ENCODE assay signal across 13 cellular contexts in the genomic region with DNA sequence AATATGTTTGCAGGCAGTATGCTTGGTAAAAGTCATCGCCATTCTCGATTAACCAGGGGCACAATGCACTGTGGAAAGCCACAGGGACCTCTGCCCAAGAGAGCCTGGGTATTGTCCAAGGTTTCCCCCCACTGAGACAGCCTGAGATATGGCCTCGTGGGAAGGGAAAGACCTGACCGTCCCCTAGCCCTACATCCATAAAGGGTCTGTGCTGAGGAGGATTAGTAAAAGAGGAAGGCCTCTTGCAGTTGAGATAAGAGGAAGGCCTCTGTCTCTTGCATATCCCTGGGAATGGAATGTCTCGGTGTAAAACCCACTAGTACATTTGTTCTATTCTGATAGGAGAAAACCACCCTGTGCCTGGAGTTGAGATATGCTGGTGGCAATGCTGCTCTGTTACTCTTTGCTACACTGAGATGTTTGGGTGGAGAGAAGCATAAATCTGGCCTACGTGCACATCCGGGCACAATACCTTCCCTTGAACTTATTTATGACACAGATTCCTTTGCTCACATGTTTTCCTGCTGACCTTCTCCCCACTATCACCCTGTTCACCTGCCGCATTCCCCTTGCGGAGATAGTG. TPM values are rescaled to one million over a fixed set of nuclear protein-coding genes. Genes with fewer than 3 reads are reported as not detected.
"Had no signal": no experiment of that assay in that cellular context is flagged by ENCODE, and none has a peak within 500 bp of the region (broad histone marks: within the 10 kb centered on the region; RNA-seq: fewer than 3 reads in every experiment).

No MANE protein-coding gene starts in this region.

RNA-seq across cellular contexts. Expression of gene LRRC74B, which starts 47.9 kb away (rescaled TPM):
- total RNA-seq: left cardiac atrium; left lobe of liver; left ventricle myocardium superior; lung microvascular endothelial cell; naive thymus-derived CD4-positive, alpha-beta T cell; natural killer cell treated with Interleukin-12 subunit alpha and Interleukin-12 subunit beta and Interleukin-15 and Interleukin-18, amount 100 ng/mL, for 72 hours; osteoblast; pancreas; right lobe of liver; skeletal muscle tissue; smooth muscle cell; temporal lobe; ureter had no signal
